ENCODE assay signal across 1 cellular context in the genomic region with DNA sequence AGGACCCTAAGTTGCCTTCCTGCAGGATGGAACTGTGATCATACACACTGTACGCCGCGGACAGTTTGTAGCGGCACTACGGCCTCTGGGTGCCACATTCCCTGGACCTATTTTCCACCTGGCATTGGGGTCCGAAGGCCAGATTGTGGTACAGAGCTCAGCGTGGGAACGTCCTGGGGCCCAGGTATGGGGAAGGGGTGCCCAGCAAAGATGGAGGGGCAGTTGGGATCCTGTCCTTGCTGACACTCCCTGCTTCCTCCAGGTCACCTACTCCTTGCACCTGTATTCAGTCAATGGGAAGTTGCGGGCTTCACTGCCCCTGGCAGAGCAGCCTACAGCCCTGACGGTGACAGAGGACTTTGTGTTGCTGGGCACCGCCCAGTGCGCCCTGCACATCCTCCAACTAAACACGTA.
TF ChIP-seq lines count a peak whose summit lies in the region.

No MANE protein-coding gene starts in this region.

TF ChIP-seq in WTC11, 78 proteins besides CTCF, POLR2A, EP300 and RAD21:
- TF ChIP-seq, protein P1, sequence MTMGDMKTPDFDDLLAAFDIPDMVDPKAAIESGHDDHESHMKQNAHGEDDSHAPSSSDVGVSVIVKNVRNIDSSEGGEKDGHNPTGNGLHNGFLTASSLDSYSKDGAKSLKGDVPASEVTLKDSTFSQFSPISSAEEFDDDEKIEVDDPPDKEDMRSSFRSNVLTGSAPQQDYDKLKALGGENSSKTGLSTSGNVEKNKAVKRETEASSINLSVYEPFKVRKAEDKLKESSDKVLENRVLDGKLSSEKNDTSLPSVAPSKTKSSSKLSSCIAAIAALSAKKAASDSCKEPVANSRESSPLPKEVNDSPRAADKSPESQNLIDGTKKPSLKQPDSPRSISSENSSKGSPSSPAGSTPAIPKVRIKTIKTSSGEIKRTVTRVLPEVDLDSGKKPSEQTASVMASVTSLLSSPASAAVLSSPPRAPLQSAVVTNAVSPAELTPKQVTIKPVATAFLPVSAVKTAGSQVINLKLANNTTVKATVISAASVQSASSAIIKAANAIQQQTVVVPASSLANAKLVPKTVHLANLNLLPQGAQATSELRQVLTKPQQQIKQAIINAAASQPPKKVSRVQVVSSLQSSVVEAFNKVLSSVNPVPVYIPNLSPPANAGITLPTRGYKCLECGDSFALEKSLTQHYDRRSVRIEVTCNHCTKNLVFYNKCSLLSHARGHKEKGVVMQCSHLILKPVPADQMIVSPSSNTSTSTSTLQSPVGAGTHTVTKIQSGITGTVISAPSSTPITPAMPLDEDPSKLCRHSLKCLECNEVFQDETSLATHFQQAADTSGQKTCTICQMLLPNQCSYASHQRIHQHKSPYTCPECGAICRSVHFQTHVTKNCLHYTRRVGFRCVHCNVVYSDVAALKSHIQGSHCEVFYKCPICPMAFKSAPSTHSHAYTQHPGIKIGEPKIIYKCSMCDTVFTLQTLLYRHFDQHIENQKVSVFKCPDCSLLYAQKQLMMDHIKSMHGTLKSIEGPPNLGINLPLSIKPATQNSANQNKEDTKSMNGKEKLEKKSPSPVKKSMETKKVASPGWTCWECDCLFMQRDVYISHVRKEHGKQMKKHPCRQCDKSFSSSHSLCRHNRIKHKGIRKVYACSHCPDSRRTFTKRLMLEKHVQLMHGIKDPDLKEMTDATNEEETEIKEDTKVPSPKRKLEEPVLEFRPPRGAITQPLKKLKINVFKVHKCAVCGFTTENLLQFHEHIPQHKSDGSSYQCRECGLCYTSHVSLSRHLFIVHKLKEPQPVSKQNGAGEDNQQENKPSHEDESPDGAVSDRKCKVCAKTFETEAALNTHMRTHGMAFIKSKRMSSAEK (CRISPR knock-in tag; IDR thresholded peaks at IDR 0.05; ENCODE audit: borderline replicate concordance), result no peak
- TF ChIP-seq ZNF138 (CRISPR knock-in tag; conservative IDR thresholded peaks at IDR 0.05) (no peak), TCF7 (CRISPR knock-in tag; IDR thresholded peaks at IDR 0.05; ENCODE audit: low read depth) (no peak), SMAD4 (CRISPR knock-in tag; IDR thresholded peaks at IDR 0.05) (no peak)
- TF ChIP-seq, protein P2, sequence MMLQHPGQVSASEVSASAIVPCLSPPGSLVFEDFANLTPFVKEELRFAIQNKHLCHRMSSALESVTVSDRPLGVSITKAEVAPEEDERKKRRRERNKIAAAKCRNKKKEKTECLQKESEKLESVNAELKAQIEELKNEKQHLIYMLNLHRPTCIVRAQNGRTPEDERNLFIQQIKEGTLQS (CRISPR knock-in tag; conservative IDR thresholded peaks at IDR 0.05), result no peak
